In the genomic region with DNA sequence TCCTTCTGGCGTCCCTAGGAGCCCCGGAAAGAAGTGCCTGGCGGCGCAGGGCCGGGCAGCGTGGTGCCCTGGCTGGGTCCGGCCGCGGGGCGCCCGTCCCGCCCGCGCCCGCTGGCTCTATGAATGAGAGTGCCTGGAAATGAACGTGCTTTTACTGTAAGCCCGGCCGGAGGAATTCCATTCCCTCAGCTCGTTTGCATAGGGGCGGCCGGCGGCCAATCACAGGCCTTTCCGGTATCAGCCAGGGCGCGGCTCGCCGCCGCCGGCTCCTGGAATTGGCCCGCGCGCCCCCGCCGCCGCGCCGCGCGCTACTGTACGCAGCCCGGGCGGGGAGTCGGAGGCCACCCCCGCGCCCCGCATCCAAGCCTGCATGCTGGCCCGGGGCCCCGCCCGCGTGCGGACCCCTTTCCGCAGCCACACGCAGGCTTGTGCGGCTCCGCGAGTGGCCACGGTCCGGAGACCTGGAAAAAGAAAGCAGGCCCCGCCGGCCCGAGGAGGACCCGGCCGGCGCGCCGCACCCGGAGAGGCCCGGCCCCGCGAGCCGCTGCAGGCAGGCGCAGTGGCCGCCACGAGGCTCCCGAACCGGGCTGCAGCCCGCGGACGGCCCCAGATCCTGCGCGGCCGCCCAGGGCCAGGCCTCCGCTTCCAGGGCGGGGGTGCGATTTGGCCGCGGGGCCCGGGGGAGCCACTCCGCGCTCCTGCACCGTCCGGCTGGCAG, we compare ENCODE assay signal across 1 cellular context.
TF ChIP-seq lines count a peak whose summit lies in the region.

No MANE protein-coding gene starts in this region.

TF ChIP-seq in HepG2, 621 proteins besides CTCF, POLR2A, EP300 and RAD21 (continued from another document and continues in another):
- TF ChIP-seq, protein P1, sequence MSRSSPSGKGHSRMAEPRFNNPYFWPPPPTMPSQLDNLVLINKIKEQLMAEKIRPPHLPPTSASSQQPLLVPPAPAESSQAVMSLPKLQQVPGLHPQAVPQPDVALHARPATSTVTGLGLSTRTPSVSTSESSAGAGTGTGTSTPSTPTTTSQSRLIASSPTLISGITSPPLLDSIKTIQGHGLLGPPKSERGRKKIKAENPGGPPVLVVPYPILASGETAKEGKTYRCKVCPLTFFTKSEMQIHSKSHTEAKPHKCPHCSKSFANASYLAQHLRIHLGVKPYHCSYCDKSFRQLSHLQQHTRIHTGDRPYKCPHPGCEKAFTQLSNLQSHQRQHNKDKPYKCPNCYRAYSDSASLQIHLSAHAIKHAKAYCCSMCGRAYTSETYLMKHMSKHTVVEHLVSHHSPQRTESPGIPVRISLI (CRISPR knock-in tag; IDR thresholded peaks at IDR 0.05; ENCODE audit: borderline replicate concordance): no peak
- TF ChIP-seq HOXA9 (CRISPR knock-in tag; IDR thresholded peaks at IDR 0.05; ENCODE audit: borderline replicate concordance): no peak
- TF ChIP-seq, protein P2, sequence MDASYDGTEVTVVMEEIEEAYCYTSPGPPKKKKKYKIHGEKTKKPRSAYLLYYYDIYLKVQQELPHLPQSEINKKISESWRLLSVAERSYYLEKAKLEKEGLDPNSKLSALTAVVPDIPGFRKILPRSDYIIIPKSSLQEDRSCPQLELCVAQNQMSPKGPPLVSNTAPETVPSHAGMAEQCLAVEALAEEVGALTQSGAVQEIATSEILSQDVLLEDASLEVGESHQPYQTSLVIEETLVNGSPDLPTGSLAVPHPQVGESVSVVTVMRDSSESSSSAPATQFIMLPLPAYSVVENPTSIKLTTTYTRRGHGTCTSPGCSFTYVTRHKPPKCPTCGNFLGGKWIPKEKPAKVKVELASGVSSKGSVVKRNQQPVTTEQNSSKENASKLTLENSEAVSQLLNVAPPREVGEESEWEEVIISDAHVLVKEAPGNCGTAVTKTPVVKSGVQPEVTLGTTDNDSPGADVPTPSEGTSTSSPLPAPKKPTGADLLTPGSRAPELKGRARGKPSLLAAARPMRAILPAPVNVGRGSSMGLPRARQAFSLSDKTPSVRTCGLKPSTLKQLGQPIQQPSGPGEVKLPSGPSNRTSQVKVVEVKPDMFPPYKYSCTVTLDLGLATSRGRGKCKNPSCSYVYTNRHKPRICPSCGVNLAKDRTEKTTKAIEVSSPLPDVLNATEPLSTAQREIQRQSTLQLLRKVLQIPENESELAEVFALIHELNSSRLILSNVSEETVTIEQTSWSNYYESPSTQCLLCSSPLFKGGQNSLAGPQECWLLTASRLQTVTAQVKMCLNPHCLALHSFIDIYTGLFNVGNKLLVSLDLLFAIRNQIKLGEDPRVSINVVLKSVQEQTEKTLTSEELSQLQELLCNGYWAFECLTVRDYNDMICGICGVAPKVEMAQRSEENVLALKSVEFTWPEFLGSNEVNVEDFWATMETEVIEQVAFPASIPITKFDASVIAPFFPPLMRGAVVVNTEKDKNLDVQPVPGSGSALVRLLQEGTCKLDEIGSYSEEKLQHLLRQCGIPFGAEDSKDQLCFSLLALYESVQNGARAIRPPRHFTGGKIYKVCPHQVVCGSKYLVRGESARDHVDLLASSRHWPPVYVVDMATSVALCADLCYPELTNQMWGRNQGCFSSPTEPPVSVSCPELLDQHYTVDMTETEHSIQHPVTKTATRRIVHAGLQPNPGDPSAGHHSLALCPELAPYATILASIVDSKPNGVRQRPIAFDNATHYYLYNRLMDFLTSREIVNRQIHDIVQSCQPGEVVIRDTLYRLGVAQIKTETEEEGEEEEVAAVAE (CRISPR knock-in tag; IDR thresholded peaks at IDR 0.05; ENCODE audit: borderline replicate concordance): no peak
- no peak for TF ChIP-seq YY1 (IDR thresholded peaks at IDR 0.05; ENCODE audit: insufficient read depth, insufficient replicate concordance, low read depth, low read length)
- TF ChIP-seq, protein P3, sequence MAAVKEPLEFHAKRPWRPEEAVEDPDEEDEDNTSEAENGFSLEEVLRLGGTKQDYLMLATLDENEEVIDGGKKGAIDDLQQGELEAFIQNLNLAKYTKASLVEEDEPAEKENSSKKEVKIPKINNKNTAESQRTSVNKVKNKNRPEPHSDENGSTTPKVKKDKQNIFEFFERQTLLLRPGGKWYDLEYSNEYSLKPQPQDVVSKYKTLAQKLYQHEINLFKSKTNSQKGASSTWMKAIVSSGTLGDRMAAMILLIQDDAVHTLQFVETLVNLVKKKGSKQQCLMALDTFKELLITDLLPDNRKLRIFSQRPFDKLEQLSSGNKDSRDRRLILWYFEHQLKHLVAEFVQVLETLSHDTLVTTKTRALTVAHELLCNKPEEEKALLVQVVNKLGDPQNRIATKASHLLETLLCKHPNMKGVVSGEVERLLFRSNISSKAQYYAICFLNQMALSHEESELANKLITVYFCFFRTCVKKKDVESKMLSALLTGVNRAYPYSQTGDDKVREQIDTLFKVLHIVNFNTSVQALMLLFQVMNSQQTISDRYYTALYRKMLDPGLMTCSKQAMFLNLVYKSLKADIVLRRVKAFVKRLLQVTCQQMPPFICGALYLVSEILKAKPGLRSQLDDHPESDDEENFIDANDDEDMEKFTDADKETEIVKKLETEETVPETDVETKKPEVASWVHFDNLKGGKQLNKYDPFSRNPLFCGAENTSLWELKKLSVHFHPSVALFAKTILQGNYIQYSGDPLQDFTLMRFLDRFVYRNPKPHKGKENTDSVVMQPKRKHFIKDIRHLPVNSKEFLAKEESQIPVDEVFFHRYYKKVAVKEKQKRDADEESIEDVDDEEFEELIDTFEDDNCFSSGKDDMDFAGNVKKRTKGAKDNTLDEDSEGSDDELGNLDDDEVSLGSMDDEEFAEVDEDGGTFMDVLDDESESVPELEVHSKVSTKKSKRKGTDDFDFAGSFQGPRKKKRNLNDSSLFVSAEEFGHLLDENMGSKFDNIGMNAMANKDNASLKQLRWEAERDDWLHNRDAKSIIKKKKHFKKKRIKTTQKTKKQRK (IDR thresholded peaks at IDR 0.05; ENCODE audit: low read length): no peak
- TF ChIP-seq TGIF2 (CRISPR knock-in tag; IDR thresholded peaks at IDR 0.05): no peak
- TF ChIP-seq JDP2 (CRISPR knock-in tag; IDR thresholded peaks at IDR 0.05; ENCODE audit: borderline replicate concordance): no peak
- TF ChIP-seq, protein P4, sequence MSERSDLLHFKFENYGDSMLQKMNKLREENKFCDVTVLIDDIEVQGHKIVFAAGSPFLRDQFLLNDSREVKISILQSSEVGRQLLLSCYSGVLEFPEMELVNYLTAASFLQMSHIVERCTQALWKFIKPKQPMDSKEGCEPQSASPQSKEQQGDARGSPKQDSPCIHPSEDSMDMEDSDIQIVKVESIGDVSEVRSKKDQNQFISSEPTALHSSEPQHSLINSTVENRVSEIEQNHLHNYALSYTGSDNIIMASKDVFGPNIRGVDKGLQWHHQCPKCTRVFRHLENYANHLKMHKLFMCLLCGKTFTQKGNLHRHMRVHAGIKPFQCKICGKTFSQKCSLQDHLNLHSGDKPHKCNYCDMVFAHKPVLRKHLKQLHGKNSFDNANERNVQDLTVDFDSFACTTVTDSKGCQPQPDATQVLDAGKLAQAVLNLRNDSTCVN (CRISPR knock-in tag; IDR thresholded peaks at IDR 0.05; ENCODE audit: borderline replicate concordance): no peak
- no peak for TF ChIP-seq ZBTB42 (CRISPR knock-in tag; IDR thresholded peaks at IDR 0.05)
- TF ChIP-seq ZNF331 (CRISPR knock-in tag; IDR thresholded peaks at IDR 0.05): 0 out of 2 replicates have a peak, but pooled peaks have one; percentile 15
- no peak for TF ChIP-seq ZNF547 (CRISPR knock-in tag; IDR thresholded peaks at IDR 0.05)
- peak; percentile 68; the same call in 1 of the 2 replicates for TF ChIP-seq KLF12 (CRISPR knock-in tag; IDR thresholded peaks at IDR 0.05; ENCODE audit: borderline replicate concordance)
- TF ChIP-seq ZFP36L2 (CRISPR knock-in tag; IDR thresholded peaks at IDR 0.05): no peak
- TF ChIP-seq ZSCAN29 (CRISPR knock-in tag; conservative IDR thresholded peaks at IDR 0.05): no peak
- TF ChIP-seq SMC3 (IDR thresholded peaks at IDR 0.05; ENCODE audit: low read length): no peak
- no peak for TF ChIP-seq MAFK (conservative IDR thresholded peaks at IDR 0.05 in 1 of 2, IDR thresholded peaks at IDR 0.05 in 1 of 2; ENCODE audit: low read length in 2 of 2)
- TF ChIP-seq, protein P5, sequence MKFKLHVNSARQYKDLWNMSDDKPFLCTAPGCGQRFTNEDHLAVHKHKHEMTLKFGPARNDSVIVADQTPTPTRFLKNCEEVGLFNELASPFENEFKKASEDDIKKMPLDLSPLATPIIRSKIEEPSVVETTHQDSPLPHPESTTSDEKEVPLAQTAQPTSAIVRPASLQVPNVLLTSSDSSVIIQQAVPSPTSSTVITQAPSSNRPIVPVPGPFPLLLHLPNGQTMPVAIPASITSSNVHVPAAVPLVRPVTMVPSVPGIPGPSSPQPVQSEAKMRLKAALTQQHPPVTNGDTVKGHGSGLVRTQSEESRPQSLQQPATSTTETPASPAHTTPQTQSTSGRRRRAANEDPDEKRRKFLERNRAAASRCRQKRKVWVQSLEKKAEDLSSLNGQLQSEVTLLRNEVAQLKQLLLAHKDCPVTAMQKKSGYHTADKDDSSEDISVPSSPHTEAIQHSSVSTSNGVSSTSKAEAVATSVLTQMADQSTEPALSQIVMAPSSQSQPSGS (CRISPR knock-in tag; IDR thresholded peaks at IDR 0.05): no peak
- no peak for TF ChIP-seq BORCS8-MEF2B (CRISPR knock-in tag; IDR thresholded peaks at IDR 0.05)
- TF ChIP-seq, protein P6, sequence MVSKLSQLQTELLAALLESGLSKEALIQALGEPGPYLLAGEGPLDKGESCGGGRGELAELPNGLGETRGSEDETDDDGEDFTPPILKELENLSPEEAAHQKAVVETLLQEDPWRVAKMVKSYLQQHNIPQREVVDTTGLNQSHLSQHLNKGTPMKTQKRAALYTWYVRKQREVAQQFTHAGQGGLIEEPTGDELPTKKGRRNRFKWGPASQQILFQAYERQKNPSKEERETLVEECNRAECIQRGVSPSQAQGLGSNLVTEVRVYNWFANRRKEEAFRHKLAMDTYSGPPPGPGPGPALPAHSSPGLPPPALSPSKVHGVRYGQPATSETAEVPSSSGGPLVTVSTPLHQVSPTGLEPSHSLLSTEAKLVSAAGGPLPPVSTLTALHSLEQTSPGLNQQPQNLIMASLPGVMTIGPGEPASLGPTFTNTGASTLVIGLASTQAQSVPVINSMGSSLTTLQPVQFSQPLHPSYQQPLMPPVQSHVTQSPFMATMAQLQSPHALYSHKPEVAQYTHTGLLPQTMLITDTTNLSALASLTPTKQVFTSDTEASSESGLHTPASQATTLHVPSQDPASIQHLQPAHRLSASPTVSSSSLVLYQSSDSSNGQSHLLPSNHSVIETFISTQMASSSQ (IDR thresholded peaks at IDR 0.05; ENCODE audit: low read depth): no peak
- TF ChIP-seq, protein P6 (CRISPR knock-in tag; IDR thresholded peaks at IDR 0.05; ENCODE audit: borderline replicate concordance): 0 out of 2 replicates have a peak, but pooled peaks have one; percentile 2
- TF ChIP-seq KLF11 (CRISPR knock-in tag; IDR thresholded peaks at IDR 0.05): no peak
- TF ChIP-seq, protein P7, sequence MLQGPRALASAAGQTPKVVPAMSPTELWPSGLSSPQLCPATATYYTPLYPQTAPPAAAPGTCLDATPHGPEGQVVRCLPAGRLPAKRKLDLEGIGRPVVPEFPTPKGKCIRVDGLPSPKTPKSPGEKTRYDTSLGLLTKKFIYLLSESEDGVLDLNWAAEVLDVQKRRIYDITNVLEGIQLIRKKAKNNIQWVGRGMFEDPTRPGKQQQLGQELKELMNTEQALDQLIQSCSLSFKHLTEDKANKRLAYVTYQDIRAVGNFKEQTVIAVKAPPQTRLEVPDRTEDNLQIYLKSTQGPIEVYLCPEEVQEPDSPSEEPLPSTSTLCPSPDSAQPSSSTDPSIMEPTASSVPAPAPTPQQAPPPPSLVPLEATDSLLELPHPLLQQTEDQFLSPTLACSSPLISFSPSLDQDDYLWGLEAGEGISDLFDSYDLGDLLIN (CRISPR knock-in tag; IDR thresholded peaks at IDR 0.05; ENCODE audit: borderline replicate concordance): no peak
- no peak for TF ChIP-seq SP1 (IDR thresholded peaks at IDR 0.05)
- TF ChIP-seq SP1 (CRISPR knock-in tag; IDR thresholded peaks at IDR 0.05): no peak
- TF ChIP-seq, protein P8, sequence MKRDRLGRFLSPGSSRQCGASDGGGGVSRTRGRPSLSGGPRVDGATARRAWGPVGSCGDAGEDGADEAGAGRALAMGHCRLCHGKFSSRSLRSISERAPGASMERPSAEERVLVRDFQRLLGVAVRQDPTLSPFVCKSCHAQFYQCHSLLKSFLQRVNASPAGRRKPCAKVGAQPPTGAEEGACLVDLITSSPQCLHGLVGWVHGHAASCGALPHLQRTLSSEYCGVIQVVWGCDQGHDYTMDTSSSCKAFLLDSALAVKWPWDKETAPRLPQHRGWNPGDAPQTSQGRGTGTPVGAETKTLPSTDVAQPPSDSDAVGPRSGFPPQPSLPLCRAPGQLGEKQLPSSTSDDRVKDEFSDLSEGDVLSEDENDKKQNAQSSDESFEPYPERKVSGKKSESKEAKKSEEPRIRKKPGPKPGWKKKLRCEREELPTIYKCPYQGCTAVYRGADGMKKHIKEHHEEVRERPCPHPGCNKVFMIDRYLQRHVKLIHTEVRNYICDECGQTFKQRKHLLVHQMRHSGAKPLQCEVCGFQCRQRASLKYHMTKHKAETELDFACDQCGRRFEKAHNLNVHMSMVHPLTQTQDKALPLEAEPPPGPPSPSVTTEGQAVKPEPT (CRISPR knock-in tag; IDR thresholded peaks at IDR 0.05; ENCODE audit: low read depth): no peak
- TF ChIP-seq MATR3 (CRISPR knock-in tag; IDR thresholded peaks at IDR 0.05): no peak
- no peak for TF ChIP-seq PRMT3 (CRISPR knock-in tag; IDR thresholded peaks at IDR 0.05; ENCODE audit: borderline replicate concordance, low read depth)
- no peak for TF ChIP-seq CREB1 (IDR thresholded peaks at IDR 0.05)
- TF ChIP-seq CREB1 (CRISPR knock-in tag; IDR thresholded peaks at IDR 0.05): no peak
- 0 out of 2 replicates have a peak, but pooled peaks have one; percentile 35 for TF ChIP-seq MTF1 (CRISPR knock-in tag; IDR thresholded peaks at IDR 0.05)
- no peak for TF ChIP-seq FLYWCH1 (CRISPR knock-in tag; IDR thresholded peaks at IDR 0.05)
- no peak for TF ChIP-seq HNRNPK (IDR thresholded peaks at IDR 0.05; ENCODE audit: low read depth, low read length, poor library complexity, severe bottlenecking)
- no peak for TF ChIP-seq HIVEP1 (CRISPR knock-in tag; IDR thresholded peaks at IDR 0.05)
- no peak for TF ChIP-seq ZKSCAN8 (CRISPR knock-in tag; IDR thresholded peaks at IDR 0.05; ENCODE audit: borderline replicate concordance)
- TF ChIP-seq ZNF589 (CRISPR knock-in tag; conservative IDR thresholded peaks at IDR 0.05): no peak
- no peak for TF ChIP-seq ZNF251 (CRISPR knock-in tag; IDR thresholded peaks at IDR 0.05)
